ENCODE assay signal across 8 cellular contexts in the genomic region with DNA sequence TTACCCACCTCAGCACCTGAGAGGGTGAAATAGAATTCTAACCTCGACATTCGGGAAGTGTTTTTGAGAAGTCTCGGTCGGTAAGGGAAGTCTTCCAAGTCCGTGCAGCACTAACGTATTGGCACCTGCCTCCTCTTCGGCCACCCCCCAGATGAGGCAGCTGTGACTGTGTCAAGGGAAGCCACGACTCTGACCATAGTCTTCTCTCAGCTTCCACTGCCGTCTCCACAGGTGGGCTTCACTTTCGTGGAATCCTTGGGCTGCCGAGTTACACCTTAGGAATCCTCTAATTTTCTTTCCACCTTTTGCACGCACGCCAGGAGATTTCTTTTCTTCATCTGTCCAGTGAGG. TPM values are rescaled to one million over a fixed set of nuclear protein-coding genes. Genes with fewer than 3 reads are reported as not detected.
A peak's percentile ranks its signal among the peaks of the same experiment; 100 is the strongest.
DNase-seq lines count a peak whose midpoint lies in the region; ATAC-seq and TF ChIP-seq lines count a peak whose summit lies in the region.

No MANE protein-coding gene starts in this region.

- no peaks in the 10 kb centered on the region for H3K27me3 Mint-ChIP-seq in activated naive CD4-positive, alpha-beta T cell treated with anti-CD3 and anti-CD28 coated beads, Interleukin-2, amount 50 U/mL, for 24 hours
- H3K27me3 Mint-ChIP-seq in activated naive CD8-positive, alpha-beta T cell = no peaks in the 10 kb centered on the region

- ATAC-seq in HG03432 (IDR thresholded peaks at IDR 0.05; ENCODE audit: unreplicated experiment) (peak; percentile 21), omental fat pad (ENCODE audit: low FRiP score) (no peak)

- H3K27ac Mint-ChIP-seq in activated naive CD4-positive, alpha-beta T cell treated with anti-CD3 and anti-CD28 coated beads, Interleukin-2, amount 50 U/mL, for 24 hours = peak overlapping the region; percentile 93
- H3K27ac Mint-ChIP-seq in activated naive CD8-positive, alpha-beta T cell = peak overlapping the region; percentile 92

- H3K9me3 Mint-ChIP-seq in activated naive CD4-positive, alpha-beta T cell treated with anti-CD3 and anti-CD28 coated beads, Interleukin-2, amount 50 U/mL, for 24 hours = no peaks in the 10 kb centered on the region
- H3K9me3 Mint-ChIP-seq in activated naive CD8-positive, alpha-beta T cell (ENCODE audit: low read depth) = no peaks in the 10 kb centered on the region

- peaks cover 6% of the 10 kb centered on the region for H3K36me3 Mint-ChIP-seq in activated naive CD4-positive, alpha-beta T cell treated with anti-CD3 and anti-CD28 coated beads, Interleukin-2, amount 50 U/mL, for 24 hours
- H3K36me3 Mint-ChIP-seq in activated naive CD8-positive, alpha-beta T cell = peaks cover 7% of the 10 kb centered on the region

- DNase-seq in activated naive CD4-positive, alpha-beta T cell treated with Interleukin-2 at 50 U/mL for 16 hours = no peak
- DNase-seq in iPS DF 6.9 (ENCODE audit: low read depth, low spot score) (no peak), spleen (no peak), omental fat pad (ENCODE audit: low spot score) (no peak), NCI-H2227 (lab: John Stamatoyannopoulos, UW; ENCODE audit: unreplicated experiment) (no peak)

- TF ChIP-seq CTCF in spleen (IDR thresholded peaks at IDR 0.05 in 8 of 11, conservative IDR thresholded peaks at IDR 0.05 in 3 of 11) (no peak), omental fat pad (IDR thresholded peaks at IDR 0.05) (no peak)

- H3K36me3 ChIP-seq in iPS DF 6.9 (ENCODE audit: control insufficient read depth, insufficient read depth, low read length) (no peaks in the 10 kb centered on the region; the same call in 1 of the 2 replicates), spleen (peaks cover 0 to 66% (median 31%) of the 10 kb centered on the region in 6 donors)

- WGBS in iPS DF 6.9 (ENCODE audit: insufficient coverage, insufficient read length) = no CpG with 5 or more reads among the region's 13 CpGs
- WGBS in spleen, 5 donors = 2 to 6% (median 3%) methylated on average over 13 of the region's 13 CpGs

- peak overlapping the region; percentile 95 for H3K4me3 Mint-ChIP-seq in activated naive CD4-positive, alpha-beta T cell treated with anti-CD3 and anti-CD28 coated beads, Interleukin-2, amount 50 U/mL, for 24 hours
- H3K4me3 Mint-ChIP-seq in activated naive CD8-positive, alpha-beta T cell = peak overlapping the region; percentile 94

- TF ChIP-seq POLR2A in spleen (IDR thresholded peaks at IDR 0.05) = no peak

- peaks cover 34% of the 10 kb centered on the region for H3K4me1 Mint-ChIP-seq in activated naive CD4-positive, alpha-beta T cell treated with anti-CD3 and anti-CD28 coated beads, Interleukin-2, amount 50 U/mL, for 24 hours
- peaks cover 30% of the 10 kb centered on the region for H3K4me1 Mint-ChIP-seq in activated naive CD8-positive, alpha-beta T cell (ENCODE audit: low read depth)

- H3K27me3 ChIP-seq in iPS DF 6.9 (ENCODE audit: control insufficient read depth, insufficient read depth, low read length) (no peaks in the 10 kb centered on the region), spleen (replicated peaks in 1 of 7) (no peaks in the 10 kb centered on the region)

- H3K4me3 ChIP-seq in iPS DF 6.9 (ENCODE audit: low read length) (peak overlapping the region; percentile 90; the same call in 1 of the 2 replicates), spleen (peak overlapping the region; percentile 51 to 84 (median 63))

- H3K4me1 ChIP-seq in iPS DF 6.9 (ENCODE audit: control insufficient read depth, insufficient read depth, low read length) (no peaks in the 10 kb centered on the region), spleen (peaks cover 19 to 54% (median 40%) of the 10 kb centered on the region in 6 donors)

- intact Hi-C loops in spleen (cut with DNase I; ENCODE audit: low total_unique reads) = no loop called here

- no peaks in the 10 kb centered on the region for H3K9me3 ChIP-seq in iPS DF 6.9 (ENCODE audit: control insufficient read depth, insufficient read depth, low read length)
- no peaks in the 10 kb centered on the region for H3K9me3 ChIP-seq in spleen

- H3K27ac ChIP-seq in iPS DF 6.9 (ENCODE audit: low read length) (no peak overlapping the region), spleen (peak overlapping the region; percentile 92 to 99 (median 96))

RNA-seq across cellular contexts. Expression of a gene that starts 0.8 kb away (rescaled TPM):
- total RNA-seq in spleen (10 to 100 TPM; 55.8 to 99.2 (median 79.7) TPM), omental fat pad (100 to 1,000 TPM in 1 of 4 donors, 10 to 100 TPM in 3; 70.0 to 126 (median 78.3) TPM)
- polyA plus RNA-seq in spleen = 10 to 100 TPM; 54.6 to 66.7 (median 61.3) TPM

RNA-seq across cellular contexts. Expression of a gene that starts 34.8 kb away (rescaled TPM):
- 10 to 100 TPM in 1 of 7 donors, 1 to 10 TPM in 4, under 1 TPM in 2; 0.28 to 31.5 (median 4.2) TPM for total RNA-seq in spleen
- 1 to 10 TPM in 1 of 3 donors, under 1 TPM in 2; 0.11 to 1.9 (median 0.17) TPM for polyA plus RNA-seq in spleen
- total RNA-seq in omental fat pad = 1 to 10 TPM in 3 of 4 donors, not detected in 1; 1.4 to 4.0 (median 3.0) TPM

RNA-seq across cellular contexts. Expression of a gene that starts 52.6 kb away (rescaled TPM):
- total RNA-seq in spleen (10 to 100 TPM; 24.4 to 47.7 (median 30.6) TPM), omental fat pad (10 to 100 TPM; 16.6 to 32.9 (median 21.0) TPM)
- 10 to 100 TPM; 17.7 to 35.5 (median 21.7) TPM for polyA plus RNA-seq in spleen
